Comparison of ENCODE assay signal across 20 cellular contexts in genomic region chr3:189133768-189134167, GRCh38. TPM values are rescaled to one million over a fixed set of nuclear protein-coding genes. Genes with fewer than 3 reads are reported as not detected.
A peak's percentile ranks its signal among the peaks of the same experiment; 100 is the strongest.
DNase-seq lines count a peak whose midpoint lies in the region; ATAC-seq, FAIRE-seq and TF ChIP-seq lines count a peak whose summit lies in the region.
"Had no signal": no experiment of that assay in that cellular context is flagged by ENCODE, and none has a peak within 500 bp of the region (broad histone marks: within the 10 kb centered on the region; RNA-seq: fewer than 3 reads in every experiment).

No MANE protein-coding gene starts in this region.

- no peaks in the 10 kb centered on the region for H3K9me3 ChIP-seq in CD4-positive, alpha-beta T cell (ENCODE audit: control insufficient read depth, low read length)
- H3K9me3 ChIP-seq in mesodermal cell (ENCODE audit: control insufficient read depth, low read length): peaks cover 3% of the 10 kb centered on the region
- H3K9me3 ChIP-seq: BLaER1 had no signal

- CTCF ChIA-PET in activated CD4-positive, alpha-beta T cell treated with anti-CD3 and anti-CD28 coated beads for 36 hours (lab: Charles Lee): interaction anchor here (0.7 to 1.1 kb wide), 3 partner anchors 92 to 179 kb away, joined by 3 to 5 read pairs (median 3); no protein-coding TSS in a partner anchor
- CTCF ChIA-PET in CD4-positive, alpha-beta T cell (lab: Charles Lee): interaction anchor here (1.4 kb wide), 2 partner anchors 9 to 1393 kb away, joined by 3 to 4 read pairs; no protein-coding TSS in a partner anchor

- H3K4me3 Mint-ChIP-seq in activated CD4-positive, alpha-beta T cell treated with anti-CD3 and anti-CD28 coated beads for 36 hours: no peak overlapping the region
- H3K4me3 Mint-ChIP-seq in CD4-positive, alpha-beta T cell: no peak overlapping the region
- H3K4me3 Mint-ChIP-seq in activated T-helper 17 cell treated with anti-CD3 and anti-CD28 coated beads, Interleukin-2, amount 50 U/mL, for 72 hours: peak overlapping the region; percentile 86
- H3K4me3 Mint-ChIP-seq in stimulated activated naive CD8-positive, alpha-beta T cell treated with anti-CD3 and anti-CD28 coated beads, Interleukin-15, amount 100 ng/mL, for 72 hours: no peak overlapping the region

- intact Hi-C loops in activated CD4-positive, alpha-beta T cell treated with anti-CD3 and anti-CD28 coated beads for 36 hours (cut with DNase I, micrococcal nuclease): loop anchor here (5.0 to 10.0 kb wide), 4 partner anchors 91 to 1996 kb away; partner anchors contain the start of gene RPL39L (in 1 of the 2)
- intact Hi-C loops in CD4-positive, alpha-beta T cell (cut with DNase I, micrococcal nuclease): loop anchor here (2.0 to 10.0 kb wide), 2 partner anchors 191 kb away; no protein-coding TSS in a partner anchor

- no peak for TF ChIP-seq CTCF in CD4-positive, alpha-beta T cell (IDR thresholded peaks at IDR 0.05)

- DNase-seq in activated CD4-positive, alpha-beta T cell treated with anti-CD3 and anti-CD28 coated beads for 36 hours: no peak
- DNase-seq in activated CD4-positive, alpha-beta T cell treated with anti-CD3 and anti-CD28 coated beads for 4 hours: no peak
- DNase-seq in CD4-positive, alpha-beta T cell: no peak
- DNase-seq in stimulated activated naive CD8-positive, alpha-beta T cell treated with anti-CD3 and anti-CD28 coated beads, Interleukin-15, amount 100 ng/mL, for 72 hours: no peak
- no peak for DNase-seq in GM12891 (ENCODE audit: insufficient read length, low spot score)
- DNase-seq: EL, Kasumi-1, MM.1S, NCI-H1092 treated with DMSO at 0.1 percent for 48 hours, NCI-H2107, NCI-H2227 treated with DMSO at 0.1 percent for 48 hours, NCI-H524 had no signal

- no peaks in the 10 kb centered on the region for H3K36me3 ChIP-seq in mesodermal cell (ENCODE audit: control insufficient read depth, insufficient read depth, low read length)
- H3K36me3 ChIP-seq: BLaER1 had no signal

- no peak for TF ChIP-seq POLR2A in GM12891 (IDR thresholded peaks at IDR 0.05; ENCODE audit: low read depth, low read length)

- H3K27me3 ChIP-seq in CD4-positive, alpha-beta T cell (ENCODE audit: control insufficient read depth, insufficient read depth, low read length): no peaks in the 10 kb centered on the region
- H3K27me3 ChIP-seq: BLaER1 had no signal

- H3K27me3 Mint-ChIP-seq in activated CD4-positive, alpha-beta T cell treated with anti-CD3 and anti-CD28 coated beads for 36 hours: no peaks in the 10 kb centered on the region
- H3K27me3 Mint-ChIP-seq in CD4-positive, alpha-beta T cell: no peaks in the 10 kb centered on the region
- no peaks in the 10 kb centered on the region for H3K27me3 Mint-ChIP-seq in activated T-helper 17 cell treated with anti-CD3 and anti-CD28 coated beads, Interleukin-2, amount 50 U/mL, for 72 hours
- no peaks in the 10 kb centered on the region for H3K27me3 Mint-ChIP-seq in stimulated activated naive CD8-positive, alpha-beta T cell treated with anti-CD3 and anti-CD28 coated beads, Interleukin-15, amount 100 ng/mL, for 72 hours

- H3K4me3 ChIP-seq in mesodermal cell (ENCODE audit: extremely low read depth, insufficient read depth, low read length, poor library complexity, severe bottlenecking): no peak overlapping the region
- H3K4me3 ChIP-seq: BLaER1 had no signal

- FAIRE-seq in GM12891 (lab: Jason Lieb, UNC): no peak
- FAIRE-seq: GM19239, HTR-8/SVneo had no signal

- H3K4me1 ChIP-seq in mesodermal cell (ENCODE audit: control insufficient read depth, insufficient read depth, low read length, poor library complexity, severe bottlenecking): peaks cover 20% of the 10 kb centered on the region

- POLR2A ChIA-PET in activated CD4-positive, alpha-beta T cell treated with anti-CD3 and anti-CD28 coated beads for 36 hours (lab: Charles Lee): no interaction called here
- POLR2A ChIA-PET in CD4-positive, alpha-beta T cell (lab: Charles Lee): interaction anchor here (0.6 kb wide), 1 partner anchor 166 kb away, joined by 3 read pairs; no protein-coding TSS in a partner anchor

- H3K4me1 Mint-ChIP-seq in activated CD4-positive, alpha-beta T cell treated with anti-CD3 and anti-CD28 coated beads for 36 hours: peaks cover 25% of the 10 kb centered on the region
- peaks cover 23% of the 10 kb centered on the region for H3K4me1 Mint-ChIP-seq in CD4-positive, alpha-beta T cell (ENCODE audit: low read depth)
- H3K4me1 Mint-ChIP-seq in activated T-helper 17 cell treated with anti-CD3 and anti-CD28 coated beads, Interleukin-2, amount 50 U/mL, for 72 hours: peaks cover 18% of the 10 kb centered on the region
- peaks cover 32% of the 10 kb centered on the region for H3K4me1 Mint-ChIP-seq in stimulated activated naive CD8-positive, alpha-beta T cell treated with anti-CD3 and anti-CD28 coated beads, Interleukin-15, amount 100 ng/mL, for 72 hours

- H3K27ac ChIP-seq in CD4-positive, alpha-beta T cell (ENCODE audit: low read depth, low read length): no peak overlapping the region
- H3K27ac ChIP-seq in mesodermal cell (ENCODE audit: low read depth, low read length, severe bottlenecking): peak overlapping the region; percentile 90
- H3K27ac ChIP-seq: BLaER1, HL-60 had no signal

- no peak for ATAC-seq in activated CD4-positive, alpha-beta T cell treated with anti-CD3 and anti-CD28 coated beads for 36 hours
- ATAC-seq in CD4-positive, alpha-beta T cell (ENCODE audit: poor library complexity): no peak
- ATAC-seq in activated T-helper 17 cell treated with anti-CD3 and anti-CD28 coated beads, Interleukin-2, amount 50 U/mL, for 72 hours (replicated peaks): no peak
- no peak for ATAC-seq in stimulated activated naive CD8-positive, alpha-beta T cell treated with anti-CD3 and anti-CD28 coated beads, Interleukin-15, amount 100 ng/mL, for 72 hours
- no peak for ATAC-seq in GM19452 (IDR thresholded peaks at IDR 0.05; ENCODE audit: unreplicated experiment)

- peaks cover 7% of the 10 kb centered on the region for H3K9me3 Mint-ChIP-seq in activated CD4-positive, alpha-beta T cell treated with anti-CD3 and anti-CD28 coated beads for 36 hours (ENCODE audit: low read depth)
- H3K9me3 Mint-ChIP-seq in CD4-positive, alpha-beta T cell: peaks cover 4% of the 10 kb centered on the region
- H3K9me3 Mint-ChIP-seq in activated T-helper 17 cell treated with anti-CD3 and anti-CD28 coated beads, Interleukin-2, amount 50 U/mL, for 72 hours: peaks cover 6% of the 10 kb centered on the region
- H3K9me3 Mint-ChIP-seq in stimulated activated naive CD8-positive, alpha-beta T cell treated with anti-CD3 and anti-CD28 coated beads, Interleukin-15, amount 100 ng/mL, for 72 hours: peaks cover 11% of the 10 kb centered on the region in 2 donors

- H3K27ac Mint-ChIP-seq in activated CD4-positive, alpha-beta T cell treated with anti-CD3 and anti-CD28 coated beads for 36 hours: peak overlapping the region; percentile 58
- H3K27ac Mint-ChIP-seq in CD4-positive, alpha-beta T cell: peak overlapping the region; percentile 97
- peak overlapping the region; percentile 82 for H3K27ac Mint-ChIP-seq in activated T-helper 17 cell treated with anti-CD3 and anti-CD28 coated beads, Interleukin-2, amount 50 U/mL, for 72 hours
- H3K27ac Mint-ChIP-seq in stimulated activated naive CD8-positive, alpha-beta T cell treated with anti-CD3 and anti-CD28 coated beads, Interleukin-15, amount 100 ng/mL, for 72 hours: peak overlapping the region in 1 of 2 donors; percentile 58
- H3K27ac Mint-ChIP-seq: IgD-negative memory B cell had no signal

- H3K36me3 Mint-ChIP-seq in activated CD4-positive, alpha-beta T cell treated with anti-CD3 and anti-CD28 coated beads for 36 hours (ENCODE audit: low read depth): peaks cover 6% of the 10 kb centered on the region
- no peaks in the 10 kb centered on the region for H3K36me3 Mint-ChIP-seq in CD4-positive, alpha-beta T cell (ENCODE audit: low read depth)
- no peaks in the 10 kb centered on the region for H3K36me3 Mint-ChIP-seq in activated T-helper 17 cell treated with anti-CD3 and anti-CD28 coated beads, Interleukin-2, amount 50 U/mL, for 72 hours (ENCODE audit: low read depth)
- H3K36me3 Mint-ChIP-seq: IgD-negative memory B cell had no signal

TF ChIP-seq in GM12891, 5 proteins besides CTCF, POLR2A, EP300 and RAD21:
- no peak for TF ChIP-seq TAF1 (IDR thresholded peaks at IDR 0.05; ENCODE audit: low read depth, low read length)
- no peak for TF ChIP-seq SPI1 (IDR thresholded peaks at IDR 0.05; ENCODE audit: low read depth, low read length)
- TF ChIP-seq POLR2AphosphoS5 (IDR thresholded peaks at IDR 0.05; ENCODE audit: low read depth, low read length): no peak

RNA-seq across cellular contexts. Expression of gene TPRG1, which starts 38.0 kb away (rescaled TPM):
- total RNA-seq in activated CD4-positive, alpha-beta T cell treated with anti-CD3 and anti-CD28 coated beads for 36 hours: 10 to 100 TPM; 11.6 to 11.9 TPM
- total RNA-seq in CD4-positive, alpha-beta T cell: 1 to 10 TPM; 2.1 to 2.9 TPM
- 10 to 100 TPM in 1 of 2 donors, 1 to 10 TPM in 1; 6.0 to 14.7 TPM for total RNA-seq in activated T-helper 17 cell treated with anti-CD3 and anti-CD28 coated beads, Interleukin-2, amount 50 U/mL, for 72 hours
- polyA plus RNA-seq in mesodermal cell (2013, experiment 1 of 2): 0.92 TPM
- polyA plus RNA-seq in mesodermal cell (2013, experiment 2 of 2): not detected
- polyA plus RNA-seq in GM12891 (2012; ENCODE audit: low read depth, missing spikeins): 8.5 TPM
- polyA plus RNA-seq: IgD-negative memory B cell had no signal
